Comparison of ENCODE assay signal across 1 cellular context in the genomic region with DNA sequence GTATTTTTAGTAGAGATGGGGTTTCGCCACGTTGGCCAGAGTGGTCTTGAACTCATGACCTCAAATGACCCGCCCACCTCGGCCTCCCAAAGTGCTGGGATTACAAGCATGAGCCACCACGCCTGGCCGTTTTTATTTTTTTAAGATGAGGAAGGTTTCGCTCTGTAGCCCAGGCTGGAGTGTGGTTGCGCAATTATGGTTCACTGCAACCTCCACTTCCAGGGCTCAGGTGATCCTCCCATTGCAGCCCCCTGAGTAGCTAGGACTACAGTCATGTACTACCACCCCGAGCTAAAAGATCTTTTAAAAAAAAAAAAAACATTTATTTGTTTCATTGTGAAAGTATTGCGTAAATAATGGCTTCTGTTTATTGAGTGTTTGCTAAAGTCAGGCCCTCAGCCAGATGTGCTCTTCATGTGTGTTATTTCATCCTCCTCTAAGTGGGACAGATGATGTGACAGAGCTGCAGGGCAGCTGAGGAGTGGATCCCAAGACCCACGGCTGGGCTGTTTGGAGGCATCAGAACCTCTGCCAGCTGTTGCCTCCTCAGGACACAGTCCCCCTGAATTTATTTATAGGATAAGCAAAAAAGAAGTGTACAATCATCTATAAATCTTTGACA.
TF ChIP-seq lines count a peak whose summit lies in the region.

No MANE protein-coding gene starts in this region.

TF ChIP-seq in liver, 16 proteins besides CTCF, POLR2A, EP300 and RAD21 (continued from another document):
- TF ChIP-seq GABPA (IDR thresholded peaks at IDR 0.05 in 1 of 2, conservative IDR thresholded peaks at IDR 0.05 in 1 of 2) = no peak
- TF ChIP-seq, protein P1, sequence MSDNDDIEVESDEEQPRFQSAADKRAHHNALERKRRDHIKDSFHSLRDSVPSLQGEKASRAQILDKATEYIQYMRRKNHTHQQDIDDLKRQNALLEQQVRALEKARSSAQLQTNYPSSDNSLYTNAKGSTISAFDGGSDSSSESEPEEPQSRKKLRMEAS (IDR thresholded peaks at IDR 0.05) = peak; percentile 27
